ENCODE assay signal across 10 cellular contexts in the genomic region with DNA sequence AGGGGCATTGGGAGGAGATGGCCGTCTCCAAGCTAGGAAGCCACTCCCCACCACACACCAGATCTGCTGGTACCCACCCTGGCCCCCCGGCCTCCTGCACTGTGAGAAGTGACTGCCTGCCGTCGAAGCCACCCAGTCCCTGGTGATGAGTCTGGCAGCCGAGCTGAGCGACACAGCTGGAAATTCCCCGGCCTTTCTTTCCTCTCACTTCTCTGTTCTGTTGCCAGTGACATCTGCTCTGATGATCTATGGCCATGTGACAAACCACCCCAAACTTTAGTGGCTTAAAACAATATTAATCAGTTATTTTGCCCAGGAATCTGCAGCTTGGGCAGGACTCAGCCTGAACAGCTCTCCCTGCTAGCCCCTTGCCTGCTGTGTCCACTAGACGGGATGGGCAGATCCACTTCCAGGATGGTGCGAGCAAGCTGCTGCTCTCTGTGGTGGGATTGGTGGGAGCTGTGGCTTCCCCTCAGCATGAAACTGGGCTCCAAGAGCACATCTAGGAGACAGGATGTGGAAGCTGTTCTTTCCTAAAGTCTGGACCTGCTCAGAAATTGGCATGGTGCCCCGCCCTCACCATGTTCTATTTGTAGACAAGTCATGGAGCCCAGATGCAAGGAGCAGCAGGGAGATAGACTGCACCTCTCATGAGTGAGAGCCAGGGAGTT.
DNase-seq lines count a peak whose midpoint lies in the region; ATAC-seq and TF ChIP-seq lines count a peak whose summit lies in the region.
"Had no signal": no experiment of that assay in that cellular context is flagged by ENCODE, and none has a peak within 500 bp of the region (broad histone marks: within the 10 kb centered on the region; RNA-seq: fewer than 3 reads in every experiment).

No MANE protein-coding gene starts in this region.

- H3K36me3 ChIP-seq in Karpas-422 (ENCODE audit: insufficient read depth, low read length): no peaks in the 10 kb centered on the region

- H3K9me3 ChIP-seq in Karpas-422 (ENCODE audit: low read length): no peaks in the 10 kb centered on the region

- H3K9me2 ChIP-seq in Karpas-422 (replicated peaks; ENCODE audit: insufficient read depth, low read length): no peaks in the 10 kb centered on the region

- intact Hi-C loops in Right ventricle myocardium inferior (cut with DNase I): no loop called here
- intact Hi-C loops in cardiac septum (cut with DNase I): loop anchor here (5.0 kb wide), 2 partner anchors 56 to 209 kb away; a partner anchor contains a TSS

- no peaks in the 10 kb centered on the region for H3K4me1 ChIP-seq in Karpas-422 (ENCODE audit: low read length)

- H3K4me3 ChIP-seq in coronary artery: no peak overlapping the region
- no peak overlapping the region for H3K4me3 ChIP-seq in Karpas-422 (ENCODE audit: low read length)
- H3K4me3 ChIP-seq: K562 had no signal

- H3K27me3 ChIP-seq in Karpas-422 (ENCODE audit: low read length): no peaks in the 10 kb centered on the region

- H3K27ac ChIP-seq in coronary artery (no peak overlapping the region), Karpas-422 (ENCODE audit: low read length) (no peak overlapping the region)

- no peaks in the 10 kb centered on the region for H3K79me2 ChIP-seq in Karpas-422 (ENCODE audit: low read length)

- H4K20me1 ChIP-seq in Karpas-422 (ENCODE audit: insufficient read depth, low read depth, low read length): 0 out of 2 replicates have a peak, but pooled peaks cover 5% of the 10 kb centered on the region

- H3K4me2 ChIP-seq in Karpas-422 (ENCODE audit: low read depth, low read length, poor library complexity, severe bottlenecking): no peak overlapping the region

- DNase-seq in Right ventricle myocardium inferior (ENCODE audit: missing footprints) (peak; percentile 78), cardiac septum (ENCODE audit: low spot score) (no peak), coronary artery (ENCODE audit: low spot score) (peak; percentile 36), UCSD-AML1 (lab: John Stamatoyannopoulos, UW; ENCODE audit: unreplicated experiment) (no peak), NCI-H1417 treated with DMSO at 0.1 percent for 48 hours (lab: John Stamatoyannopoulos, UW) (no peak), Karpas-422 (no peak), retina (no peak)
- DNase-seq: T1000 had no signal

- no peak overlapping the region for H2AFZ ChIP-seq in Karpas-422 (ENCODE audit: low read length)

- TF ChIP-seq CTCF in coronary artery (IDR thresholded peaks at IDR 0.05): no peak

- no peak overlapping the region for H3K9ac ChIP-seq in Karpas-422 (ENCODE audit: low read length)

- ATAC-seq in Right ventricle myocardium inferior: peak; percentile 51
- peak; percentile 91 for ATAC-seq in HG02973 (IDR thresholded peaks at IDR 0.05; ENCODE audit: unreplicated experiment)
- ATAC-seq: K562 had no signal

Comparison
In these comparisons a context has a peak if more than half of its experiments do, and no peak if none do; other contexts are left out.
1. DNase-seq: peak in Right ventricle myocardium inferior (single experiment) and coronary artery (single experiment); none in cardiac septum (single experiment), UCSD-AML1 (single experiment), NCI-H1417 treated with DMSO at 0.1 percent for 48 hours (single experiment), Karpas-422 (single experiment) and retina (single experiment).